Comparison of ENCODE assay signal across 1 cellular context in genomic region chr16:80894091-80894490, GRCh38.
TF ChIP-seq lines count a peak whose summit lies in the region.

No MANE protein-coding gene starts in this region.

TF ChIP-seq in HepG2, 621 proteins besides CTCF, POLR2A, EP300 and RAD21 (continued from another document):
- TF ChIP-seq, protein P1, sequence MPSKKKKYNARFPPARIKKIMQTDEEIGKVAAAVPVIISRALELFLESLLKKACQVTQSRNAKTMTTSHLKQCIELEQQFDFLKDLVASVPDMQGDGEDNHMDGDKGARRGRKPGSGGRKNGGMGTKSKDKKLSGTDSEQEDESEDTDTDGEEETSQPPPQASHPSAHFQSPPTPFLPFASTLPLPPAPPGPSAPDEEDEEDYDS (CRISPR knock-in tag; IDR thresholded peaks at IDR 0.05) = no peak
- TF ChIP-seq GABPB1 (CRISPR knock-in tag; IDR thresholded peaks at IDR 0.05) (no peak), ASH2L (IDR thresholded peaks at IDR 0.05; ENCODE audit: insufficient read length, low read depth, low read length) (no peak), ZNF121 (CRISPR knock-in tag; IDR thresholded peaks at IDR 0.05) (no peak), MIXL1 (CRISPR knock-in tag; IDR thresholded peaks at IDR 0.05) (no peak), ZNF747 (CRISPR knock-in tag; IDR thresholded peaks at IDR 0.05; ENCODE audit: borderline replicate concordance) (no peak), PRPF4 (IDR thresholded peaks at IDR 0.05; ENCODE audit: low read depth, low read length, poor library complexity, severe bottlenecking) (no peak), ZNF574 (CRISPR knock-in tag; IDR thresholded peaks at IDR 0.05) (no peak), SP1 (IDR thresholded peaks at IDR 0.05) (no peak), SP1 (CRISPR knock-in tag; IDR thresholded peaks at IDR 0.05) (no peak)
- TF ChIP-seq, protein P2, sequence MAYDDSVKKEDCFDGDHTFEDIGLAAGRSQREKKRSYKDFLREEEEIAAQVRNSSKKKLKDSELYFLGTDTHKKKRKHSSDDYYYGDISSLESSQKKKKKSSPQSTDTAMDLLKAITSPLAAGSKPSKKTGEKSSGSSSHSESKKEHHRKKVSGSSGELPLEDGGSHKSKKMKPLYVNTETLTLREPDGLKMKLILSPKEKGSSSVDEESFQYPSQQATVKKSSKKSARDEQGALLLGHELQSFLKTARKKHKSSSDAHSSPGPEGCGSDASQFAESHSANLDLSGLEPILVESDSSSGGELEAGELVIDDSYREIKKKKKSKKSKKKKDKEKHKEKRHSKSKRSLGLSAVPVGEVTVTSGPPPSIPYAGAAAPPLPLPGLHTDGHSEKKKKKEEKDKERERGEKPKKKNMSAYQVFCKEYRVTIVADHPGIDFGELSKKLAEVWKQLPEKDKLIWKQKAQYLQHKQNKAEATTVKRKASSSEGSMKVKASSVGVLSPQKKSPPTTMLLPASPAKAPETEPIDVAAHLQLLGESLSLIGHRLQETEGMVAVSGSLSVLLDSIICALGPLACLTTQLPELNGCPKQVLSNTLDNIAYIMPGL (CRISPR knock-in tag; IDR thresholded peaks at IDR 0.05; ENCODE audit: borderline replicate concordance in 1 of 2, low read depth in 1 of 2) = no peak
- TF ChIP-seq, protein P3, sequence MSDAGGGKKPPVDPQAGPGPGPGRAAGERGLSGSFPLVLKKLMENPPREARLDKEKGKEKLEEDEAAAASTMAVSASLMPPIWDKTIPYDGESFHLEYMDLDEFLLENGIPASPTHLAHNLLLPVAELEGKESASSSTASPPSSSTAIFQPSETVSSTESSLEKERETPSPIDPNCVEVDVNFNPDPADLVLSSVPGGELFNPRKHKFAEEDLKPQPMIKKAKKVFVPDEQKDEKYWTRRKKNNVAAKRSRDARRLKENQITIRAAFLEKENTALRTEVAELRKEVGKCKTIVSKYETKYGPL (CRISPR knock-in tag; IDR thresholded peaks at IDR 0.05) = no peak
